In the genomic region with DNA sequence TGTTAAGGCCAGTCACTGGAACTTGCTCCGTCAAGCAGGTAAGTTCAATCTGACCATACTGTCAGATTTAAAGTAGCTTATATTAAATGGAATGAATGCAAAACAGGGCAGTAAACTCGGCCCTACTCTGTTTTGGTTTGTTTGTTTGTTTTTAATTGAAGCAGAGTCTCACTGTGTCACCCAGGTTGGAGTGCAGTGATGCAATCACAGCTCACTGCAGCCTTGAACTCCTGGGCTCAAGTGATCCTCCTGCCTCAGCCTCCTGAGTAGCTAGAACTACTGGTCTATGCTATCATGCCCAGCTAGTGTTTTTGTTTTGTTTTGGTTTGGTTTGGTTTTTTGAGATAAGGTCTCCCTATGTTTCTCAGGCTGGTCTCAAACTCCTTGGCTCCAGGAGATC, we compare ENCODE assay signal across 27 cellular contexts.
"Had no signal": no experiment of that assay in that cellular context is flagged by ENCODE, and none has a peak within 500 bp of the region (broad histone marks: within the 10 kb centered on the region; RNA-seq: fewer than 3 reads in every experiment).

No MANE protein-coding gene starts in this region.

- H3K9me3 ChIP-seq: stomach, suprapubic skin, testis, thoracic aorta, thyroid gland, tibial artery, tibial nerve, transverse colon, upper lobe of left lung, upper lobe of right lung, uterus, vagina had no signal

- H3K27ac ChIP-seq: stomach, suprapubic skin, testis, thoracic aorta, thyroid gland, tibial artery, tibial nerve, transverse colon, upper lobe of left lung, upper lobe of right lung, uterus, vagina had no signal

- H3K27me3 ChIP-seq: stomach, suprapubic skin, testis, thyroid gland, tibial artery, tibial nerve, transverse colon, upper lobe of left lung, upper lobe of right lung, uterus, vagina had no signal

- H3K4me1 ChIP-seq: stomach, suprapubic skin, thyroid gland, transverse colon, upper lobe of left lung, upper lobe of right lung, uterus, vagina had no signal

- FAIRE-seq: urothelium cell line had no signal

- H3K36me3 ChIP-seq: stomach, suprapubic skin, thoracic aorta, thyroid gland, tibial artery, tibial nerve, transverse colon, upper lobe of left lung, upper lobe of right lung, uterus, vagina had no signal

- ATAC-seq: stimulated activated effector memory CD8-positive, alpha-beta T cell treated with anti-CD3 and anti-CD28 coated beads, Interleukin-12 subunit alpha, Interleukin-12 subunit beta, amount 100 ng/mL, for 72 hours; stimulated activated memory B cell treated with anti-CD40 and anti-IgM and Interleukin-4, amounts not matched to agents 10 μg/mL and 1 μg/mL and 100 μg/mL, for 72 hours; stimulated activated naive B cell treated with anti-CD40 and anti-IgM and Interleukin-4, amounts not matched to agents 10 μg/mL and 1 μg/mL and 100 μg/mL, for 72 hours; stimulated activated naive CD8-positive, alpha-beta T cell treated with anti-CD3 and anti-CD28 coated beads, Interleukin-15, amount 100 ng/mL, for 72 hours; stimulated activated naive CD8-positive, alpha-beta T cell treated with anti-CD3 and anti-CD28 coated beads, Interleukin-15, Interleukin-2, amounts not matched to agents 100 U/mL and 50 U/mL, for 24 hours; upper lobe of right lung had no signal

- DNase-seq: stimulated activated CD4-positive, alpha-beta T cell treated with anti-CD3 and anti-CD28 coated beads, Interleukin-2, amount 100 ng/mL, for 48 hours; stimulated activated CD4-positive, alpha-beta T cell treated with anti-CD3 and anti-CD28 coated beads, Interleukin-4, amount 100 ng/mL, for 1 hour; stimulated activated CD4-positive, alpha-beta T cell treated with anti-CD3 and anti-CD28 coated beads, Interleukin-4, amount 100 ng/mL, for 24 hours; stimulated activated CD4-positive, alpha-beta T cell treated with anti-CD3 and anti-CD28 coated beads, Interleukin-4, amount 100 ng/mL, for 4 hours; stimulated activated CD8-positive, alpha-beta memory T cell treated with anti-CD3 and anti-CD28 coated beads, Interleukin-4, amount 100 ng/mL, for 48 hours; stimulated activated naive B cell treated with anti-CD40 and anti-IgM and Interleukin-4, amounts not matched to agents 10 μg/mL and 1 μg/mL and 100 μg/mL, for 72 hours; stimulated activated naive CD4-positive, alpha-beta T cell; stimulated activated naive CD4-positive, alpha-beta T cell treated with Interleukin-2 at 50 U/mL for 16 hours; stimulated activated naive CD8-positive, alpha-beta T cell treated with anti-CD3 and anti-CD28 coated beads, Interleukin-15, amount 100 ng/mL, for 72 hours; stimulated activated naive CD8-positive, alpha-beta T cell treated with anti-CD3 and anti-CD28 coated beads, Interleukin-15, Interleukin-2, amounts not matched to agents 100 U/mL and 50 U/mL, for 24 hours; stomach; substantia nigra; testis; thyroid gland; tibial artery; transverse colon; trophoblast cell; upper lobe of left lung; upper lobe of right lung; uterus had no signal

- H3K4me3 ChIP-seq: stomach, suprapubic skin, testis, thoracic aorta, thyroid gland, tibial artery, tibial nerve, transverse colon, upper lobe of left lung, upper lobe of right lung, uterus, vagina had no signal
